In the genomic region with DNA sequence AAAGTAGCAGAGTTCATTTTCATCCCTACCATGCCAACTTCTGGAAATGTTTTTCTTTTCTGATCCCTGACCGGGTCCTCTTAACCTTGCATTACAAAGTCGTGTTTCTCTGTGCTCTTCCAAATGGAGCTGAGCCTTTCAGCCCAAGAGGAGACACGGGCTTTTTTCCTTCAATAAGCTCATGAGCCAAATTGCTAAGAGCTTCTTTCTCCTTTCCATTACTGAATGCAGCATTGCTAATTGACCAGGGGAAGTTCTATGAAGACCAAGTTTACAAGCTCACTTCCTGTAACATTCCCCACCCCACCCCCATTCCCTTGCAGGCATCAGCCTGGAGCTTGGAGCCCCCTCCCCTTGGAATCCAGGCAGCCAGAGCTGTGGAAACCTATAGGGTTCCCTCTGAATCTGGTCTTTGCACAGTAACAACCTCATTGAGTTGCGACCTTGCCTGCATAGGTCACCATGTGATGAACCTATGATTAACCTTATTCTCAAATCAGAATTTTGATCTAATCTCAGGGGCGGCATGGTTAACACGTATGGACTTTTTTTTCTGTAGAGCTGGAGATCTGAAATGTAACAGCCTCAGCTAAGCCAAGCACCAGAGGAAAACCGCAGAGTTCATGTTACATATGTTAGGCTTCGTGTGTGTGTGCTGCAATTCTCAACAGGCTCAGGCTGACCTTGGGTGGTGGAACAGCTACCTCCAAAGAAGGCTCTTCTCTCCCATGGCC, we compare ENCODE assay signal across 25 cellular contexts.
A peak's percentile ranks its signal among the peaks of the same experiment; 100 is the strongest.
DNase-seq lines count a peak whose midpoint lies in the region; ATAC-seq and TF ChIP-seq lines count a peak whose summit lies in the region.
"Had no signal": no experiment of that assay in that cellular context is flagged by ENCODE, and none has a peak within 500 bp of the region (broad histone marks: within the 10 kb centered on the region; RNA-seq: fewer than 3 reads in every experiment).

No MANE protein-coding gene starts in this region.

- no peak overlapping the region for H3K9ac ChIP-seq in mesendoderm (ENCODE audit: low read length)

- peak overlapping the region; percentile 51 for H3K27ac ChIP-seq in cardiac muscle cell
- H3K27ac ChIP-seq in left ventricle myocardium inferior (replicated peaks): no peak overlapping the region
- H3K27ac ChIP-seq in mesendoderm (ENCODE audit: low read depth, low read length): no peak overlapping the region
- H3K27ac ChIP-seq: 22Rv1, thyroid gland had no signal

- H3K4ac ChIP-seq in mesendoderm (ENCODE audit: low read depth, low read length): peak overlapping the region; percentile 91

- H3K4me2 ChIP-seq in mesendoderm (ENCODE audit: low read length): no peak overlapping the region

- H3K23ac ChIP-seq in mesendoderm (ENCODE audit: low read length): no peak overlapping the region

- no peaks in the 10 kb centered on the region for H3K27me3 ChIP-seq in cardiac muscle cell
- H3K27me3 ChIP-seq in left ventricle myocardium inferior (ENCODE audit: low read depth): no peaks in the 10 kb centered on the region
- H3K27me3 ChIP-seq in mesendoderm (ENCODE audit: insufficient read depth, low read length, poor library complexity): no peaks in the 10 kb centered on the region
- H3K27me3 ChIP-seq: thyroid gland had no signal

- WGBS in mesendoderm (ENCODE audit: extremely low coverage, insufficient coverage, low lambda C conversion rate): no CpG with 5 or more reads among the region's 8 CpGs

- no peak for TF ChIP-seq CTCF in cardiac muscle cell (IDR thresholded peaks at IDR 0.05; ENCODE audit: low read depth, low read length)
- TF ChIP-seq CTCF in left ventricle myocardium inferior (IDR thresholded peaks at IDR 0.05; ENCODE audit: borderline replicate concordance): no peak

- H3K79me1 ChIP-seq in mesendoderm (ENCODE audit: low read length): no peaks in the 10 kb centered on the region

- no peak overlapping the region for H4K5ac ChIP-seq in mesendoderm (ENCODE audit: low read length)

- no peaks in the 10 kb centered on the region for H3K79me2 ChIP-seq in mesendoderm (ENCODE audit: control insufficient read depth, insufficient read depth, low read length)

- H3K36me3 ChIP-seq in cardiac muscle cell (no peaks in the 10 kb centered on the region), left ventricle myocardium inferior (no peaks in the 10 kb centered on the region), mesendoderm (ENCODE audit: control insufficient read depth, insufficient read depth, low read length) (no peaks in the 10 kb centered on the region)
- H3K36me3 ChIP-seq: thyroid gland had no signal

- H3K4me3 ChIP-seq in cardiac muscle cell: no peak overlapping the region
- H3K4me3 ChIP-seq in left ventricle myocardium inferior: no peak overlapping the region
- no peak overlapping the region for H3K4me3 ChIP-seq in mesendoderm (ENCODE audit: low read length)
- H3K4me3 ChIP-seq: mucosa of descending colon, thyroid gland had no signal

- peak in 1 of 2 donors; percentile 60 for DNase-seq in cardiac muscle cell (ENCODE audit: low read depth in 1 of 2, low spot score in 1 of 2)
- DNase-seq in left ventricle myocardium inferior: no peak
- DNase-seq in fibroblast of the conjunctiva (ENCODE audit: low read depth): peak; percentile 13
- peak; percentile 96 for DNase-seq in mesendoderm
- no peak for DNase-seq in DMS 273 (lab: John Stamatoyannopoulos, UW; ENCODE audit: unreplicated experiment)
- no peak for DNase-seq in NCI-H446 treated with DMSO at 0.1 percent for 48 hours (lab: John Stamatoyannopoulos, UW)
- DNase-seq: activated CD4-positive, alpha-beta T cell treated with anti-CD3 and anti-CD28 coated beads, Interleukin-2, amount 10 ng/mL, durations not matched to agents 24 days and 14 days; activated CD8-positive, alpha-beta memory T cell treated with anti-CD3 and anti-CD28 coated beads, Interleukin-2, amount 10 ng/mL, durations not matched to agents 7 days and 5 days; CD4-positive, alpha-beta memory T cell; DMS153; effector CD4-positive, alpha-beta T cell; GF-D8; Kasumi-1; mucosa of descending colon; NCI-H1048; NCI-H1930; NCI-H345; stimulated activated CD4-positive, alpha-beta T cell treated with anti-CD3 and anti-CD28 coated beads, Interleukin-4, amount 100 ng/mL, for 1 hour; T-helper 17 cell; thyroid gland had no signal

- H2BK15ac ChIP-seq in mesendoderm (replicated peaks; ENCODE audit: low read depth): no peak overlapping the region

- no peaks in the 10 kb centered on the region for H3K9me3 ChIP-seq in cardiac muscle cell (ENCODE audit: low read depth)
- H3K9me3 ChIP-seq in left ventricle myocardium inferior (replicated peaks): peaks cover 5% of the 10 kb centered on the region
- H3K9me3 ChIP-seq: mucosa of descending colon, thyroid gland had no signal

- H2BK5ac ChIP-seq in mesendoderm (ENCODE audit: low read length): no peak overlapping the region

- H4K8ac ChIP-seq in mesendoderm (ENCODE audit: low read depth, low read length): no peak overlapping the region

- H2AK5ac ChIP-seq in mesendoderm (ENCODE audit: low read length): no peak overlapping the region

- intact Hi-C loops in left ventricle myocardium inferior (cut with micrococcal nuclease): no loop called here

- H3K4me1 ChIP-seq in cardiac muscle cell (ENCODE audit: low read depth) (peaks cover 11% of the 10 kb centered on the region), left ventricle myocardium inferior (peaks cover 8% of the 10 kb centered on the region), mesendoderm (ENCODE audit: control insufficient read depth, low read depth, low read length) (peaks cover 3% of the 10 kb centered on the region)
- H3K4me1 ChIP-seq: thyroid gland had no signal

- H2BK120ac ChIP-seq in mesendoderm (ENCODE audit: low read depth, low read length): peak overlapping the region; percentile 97

- H3K56ac ChIP-seq in mesendoderm (ENCODE audit: low read length): no peak overlapping the region

- no peak for ATAC-seq in HG03135 (IDR thresholded peaks at IDR 0.05; ENCODE audit: unreplicated experiment)
- no peak for ATAC-seq in GM21381 (IDR thresholded peaks at IDR 0.05; ENCODE audit: unreplicated experiment)
- ATAC-seq: activated CD8-positive, alpha-beta memory T cell treated with anti-CD3 and anti-CD28 coated beads, Interleukin-2, amount 10 ng/mL, durations not matched to agents 7 days and 5 days; esophagus mucosa; left lobe of liver; mucosa of descending colon; T-helper 17 cell had no signal

- peak overlapping the region; percentile 94 for H3K18ac ChIP-seq in mesendoderm (ENCODE audit: low read length)

Comparison
In these comparisons a context has a peak if more than half of its experiments do, and no peak if none do; other contexts are left out.
1. DNase-seq: peak in fibroblast of the conjunctiva (single experiment) and mesendoderm (single experiment); none in left ventricle myocardium inferior (single experiment), DMS 273 (single experiment) and NCI-H446 treated with DMSO at 0.1 percent for 48 hours (single experiment).